Comparison of ENCODE assay signal across 9 cellular contexts in the genomic region with DNA sequence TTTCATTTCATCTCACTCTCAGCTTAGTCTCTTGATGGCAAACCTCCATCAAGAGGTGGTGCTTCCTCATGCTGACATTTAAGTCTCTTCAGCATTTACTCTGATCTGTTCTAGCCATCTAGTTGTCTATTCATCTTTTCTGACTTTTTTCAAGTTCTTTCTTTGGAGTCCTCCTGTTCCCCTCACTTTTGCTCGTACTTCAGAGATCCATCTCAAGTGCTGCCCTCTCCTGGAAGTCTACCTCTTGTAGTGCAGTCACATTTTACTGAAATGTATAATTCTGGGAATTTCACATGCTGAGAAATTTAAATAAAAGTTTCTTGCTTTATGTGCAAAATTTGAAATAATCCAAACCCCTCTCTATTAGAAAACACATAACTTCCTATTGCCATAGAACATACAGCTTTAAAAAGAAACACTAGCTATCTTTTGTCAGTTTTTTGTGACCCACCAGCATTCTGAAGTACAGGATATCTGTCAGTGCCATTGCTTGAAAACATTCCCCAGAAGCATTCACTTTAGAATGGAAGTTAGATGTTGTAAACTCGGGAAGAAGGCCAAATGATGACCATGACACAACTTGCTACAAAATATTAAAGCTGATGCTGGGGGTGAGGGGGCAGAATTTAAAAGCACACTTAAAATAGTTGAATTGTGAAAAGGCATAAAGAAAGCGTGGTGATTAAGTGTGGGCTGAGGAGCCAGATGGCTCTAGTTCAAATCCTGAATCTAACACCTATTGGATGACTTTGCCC. TPM values are rescaled to one million over a fixed set of nuclear protein-coding genes. Genes with fewer than 3 reads are reported as not detected.
DNase-seq lines count a peak whose midpoint lies in the region; ATAC-seq, FAIRE-seq and TF ChIP-seq lines count a peak whose summit lies in the region.
"Had no signal": no experiment of that assay in that cellular context is flagged by ENCODE, and none has a peak within 500 bp of the region (broad histone marks: within the 10 kb centered on the region; RNA-seq: fewer than 3 reads in every experiment).

No MANE protein-coding gene starts in this region.

- intact Hi-C loops in natural killer cell (cut with micrococcal nuclease) (no loop called here), tibial artery (cut with DNase I; ENCODE audit: low total_unique reads) (no loop called here)

- peak overlapping the region in 2 of 5 experiments; percentile 10 to 22 for H3K27ac Mint-ChIP-seq in brain
- H3K27ac Mint-ChIP-seq in natural killer cell, result peak overlapping the region in 1 of 2 donors; percentile 42

- peaks cover 0 to 5% (median 0%) of the 10 kb centered on the region in 5 experiments for H3K9me3 Mint-ChIP-seq in brain
- no peaks in the 10 kb centered on the region for H3K9me3 Mint-ChIP-seq in natural killer cell

- H3K4me1 ChIP-seq in tibial artery, result peaks cover 0 to 51% (median 14%) of the 10 kb centered on the region in 4 donors

- peak overlapping the region in 1 of 5 experiments; percentile 18 for H3K4me3 Mint-ChIP-seq in brain
- H3K4me3 Mint-ChIP-seq in natural killer cell, result no peak overlapping the region

- H3K27ac ChIP-seq in tibial artery, result no peak overlapping the region

- peaks cover 33% of the 10 kb centered on the region for H3K36me3 Mint-ChIP-seq in brain
- no peaks in the 10 kb centered on the region for H3K36me3 Mint-ChIP-seq in natural killer cell

- DNase-seq in NCI-H526 (lab: John Stamatoyannopoulos, UW) (peak; percentile 23 to 45), NCI-H526 treated with DMSO at 0.1 percent for 48 hours (lab: John Stamatoyannopoulos, UW) (no peak), natural killer cell (no peak), RCC 7860 (ENCODE audit: low spot score) (no peak), tibial artery (no peak)
- DNase-seq: cortex of kidney had no signal

- ATAC-seq in natural killer cell (peak in 1 of 3 donors; percentile 34), GM19455 (IDR thresholded peaks at IDR 0.05; ENCODE audit: unreplicated experiment) (no peak)

- no peaks in the 10 kb centered on the region for H3K9me3 ChIP-seq in tibial artery

- FAIRE-seq in RCC 7860 (lab: Jason Lieb, UNC), result no peak

- TF ChIP-seq EP300 in Ishikawa (IDR thresholded peaks at IDR 0.05; ENCODE audit: borderline replicate concordance), result no peak

- H3K4me1 Mint-ChIP-seq in brain (peaks cover 72% of the 10 kb centered on the region), natural killer cell (peaks cover 63 to 67% of the 10 kb centered on the region in 2 donors)

- H3K27me3 Mint-ChIP-seq in brain, result no peaks in the 10 kb centered on the region
- no peaks in the 10 kb centered on the region for H3K27me3 Mint-ChIP-seq in natural killer cell (ENCODE audit: low read depth in 2 of 2)

- TF ChIP-seq CTCF in brain (conservative IDR thresholded peaks at IDR 0.05) (peak; percentile 20 to 38), natural killer cell (IDR thresholded peaks at IDR 0.05) (peak; percentile 24), tibial artery (IDR thresholded peaks at IDR 0.05) (no peak)

- peak; percentile 26; the same call in 1 of the 2 replicates for TF ChIP-seq RAD21 in Ishikawa (IDR thresholded peaks at IDR 0.05; ENCODE audit: low read depth)

- no peaks in the 10 kb centered on the region for H3K36me3 ChIP-seq in tibial artery

- H3K27me3 ChIP-seq in tibial artery, result no peaks in the 10 kb centered on the region

- H3K4me3 ChIP-seq in tibial artery, result no peak overlapping the region

TF ChIP-seq in Ishikawa, 13 proteins besides CTCF, POLR2A, EP300 and RAD21:
- no peak for TF ChIP-seq CREB1 (IDR thresholded peaks at IDR 0.05; ENCODE audit: low read depth)
- no peak for TF ChIP-seq EGR1 (IDR thresholded peaks at IDR 0.05)
- TF ChIP-seq CEBPB (IDR thresholded peaks at IDR 0.05), result no peak
- TF ChIP-seq TAF1 (IDR thresholded peaks at IDR 0.05; ENCODE audit: low read depth), result no peak
- TF ChIP-seq, protein P1, sequence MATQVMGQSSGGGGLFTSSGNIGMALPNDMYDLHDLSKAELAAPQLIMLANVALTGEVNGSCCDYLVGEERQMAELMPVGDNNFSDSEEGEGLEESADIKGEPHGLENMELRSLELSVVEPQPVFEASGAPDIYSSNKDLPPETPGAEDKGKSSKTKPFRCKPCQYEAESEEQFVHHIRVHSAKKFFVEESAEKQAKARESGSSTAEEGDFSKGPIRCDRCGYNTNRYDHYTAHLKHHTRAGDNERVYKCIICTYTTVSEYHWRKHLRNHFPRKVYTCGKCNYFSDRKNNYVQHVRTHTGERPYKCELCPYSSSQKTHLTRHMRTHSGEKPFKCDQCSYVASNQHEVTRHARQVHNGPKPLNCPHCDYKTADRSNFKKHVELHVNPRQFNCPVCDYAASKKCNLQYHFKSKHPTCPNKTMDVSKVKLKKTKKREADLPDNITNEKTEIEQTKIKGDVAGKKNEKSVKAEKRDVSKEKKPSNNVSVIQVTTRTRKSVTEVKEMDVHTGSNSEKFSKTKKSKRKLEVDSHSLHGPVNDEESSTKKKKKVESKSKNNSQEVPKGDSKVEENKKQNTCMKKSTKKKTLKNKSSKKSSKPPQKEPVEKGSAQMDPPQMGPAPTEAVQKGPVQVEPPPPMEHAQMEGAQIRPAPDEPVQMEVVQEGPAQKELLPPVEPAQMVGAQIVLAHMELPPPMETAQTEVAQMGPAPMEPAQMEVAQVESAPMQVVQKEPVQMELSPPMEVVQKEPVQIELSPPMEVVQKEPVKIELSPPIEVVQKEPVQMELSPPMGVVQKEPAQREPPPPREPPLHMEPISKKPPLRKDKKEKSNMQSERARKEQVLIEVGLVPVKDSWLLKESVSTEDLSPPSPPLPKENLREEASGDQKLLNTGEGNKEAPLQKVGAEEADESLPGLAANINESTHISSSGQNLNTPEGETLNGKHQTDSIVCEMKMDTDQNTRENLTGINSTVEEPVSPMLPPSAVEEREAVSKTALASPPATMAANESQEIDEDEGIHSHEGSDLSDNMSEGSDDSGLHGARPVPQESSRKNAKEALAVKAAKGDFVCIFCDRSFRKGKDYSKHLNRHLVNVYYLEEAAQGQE (IDR thresholded peaks at IDR 0.05; ENCODE audit: low read depth), result no peak
- TF ChIP-seq YY1 (IDR thresholded peaks at IDR 0.05; ENCODE audit: low read depth), result no peak
- no peak for TF ChIP-seq FOXM1 (IDR thresholded peaks at IDR 0.05; ENCODE audit: borderline replicate concordance, low read depth)
- TF ChIP-seq, protein P2, sequence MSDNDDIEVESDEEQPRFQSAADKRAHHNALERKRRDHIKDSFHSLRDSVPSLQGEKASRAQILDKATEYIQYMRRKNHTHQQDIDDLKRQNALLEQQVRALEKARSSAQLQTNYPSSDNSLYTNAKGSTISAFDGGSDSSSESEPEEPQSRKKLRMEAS (IDR thresholded peaks at IDR 0.05), result no peak
- no peak for TF ChIP-seq TCF12 (IDR thresholded peaks at IDR 0.05; ENCODE audit: low read depth)
- TF ChIP-seq NFIC (IDR thresholded peaks at IDR 0.05), result no peak
- no peak for TF ChIP-seq TEAD4 (IDR thresholded peaks at IDR 0.05)
TF ChIP-seq in Ishikawa: peak in this region for 0.

RNA-seq across cellular contexts. Expression of a gene that starts 21.9 kb away (rescaled TPM):
- 2.2 TPM for polyA plus RNA-seq in brain (ENCODE audit: insufficient read depth, low read depth, low replicate concordance)
- 10 to 100 TPM; 25.6 to 29.7 (median 26.7) TPM for total RNA-seq in natural killer cell

Comparison
In these comparisons a context has a peak if more than half of its experiments do, and no peak if none do; other contexts are left out.
1. DNase-seq: peak in NCI-H526 (2 of 2); none in NCI-H526 treated with DMSO at 0.1 percent for 48 hours (single experiment), natural killer cell (single experiment), RCC 7860 (single experiment) and tibial artery (0 of 2).
2. CTCF ChIP-seq: peak in brain (2 of 2) and natural killer cell (single experiment); none in tibial artery (0 of 2).